ENCODE assay signal across 1 cellular context in genomic region chr14:74911704-74912103, GRCh38.
TF ChIP-seq lines count a peak whose summit lies in the region.

No MANE protein-coding gene starts in this region.

TF ChIP-seq in GM23338, 12 proteins besides CTCF, POLR2A, EP300 and RAD21 (continued from another document):
- TF ChIP-seq ZNF462 (CRISPR knock-in tag; IDR thresholded peaks at IDR 0.05), result no peak
- TF ChIP-seq STAT1 (IDR thresholded peaks at IDR 0.05; ENCODE audit: unreplicated experiment), result no peak
